14 cellular contexts compared by ENCODE assay signal in genomic region chr10:79284158-79284871, GRCh38.
DNase-seq lines count a peak whose midpoint lies in the region; ATAC-seq and TF ChIP-seq lines count a peak whose summit lies in the region.
"Had no signal": no experiment of that assay in that cellular context is flagged by ENCODE, and none has a peak within 500 bp of the region (broad histone marks: within the 10 kb centered on the region; RNA-seq: fewer than 3 reads in every experiment).

No MANE protein-coding gene starts in this region.

- H3K4me1 Mint-ChIP-seq in stimulated activated naive CD8-positive, alpha-beta T cell treated with anti-CD3 and anti-CD28 coated beads, Interleukin-15, Interleukin-2, amounts not matched to agents 100 ng/mL and 50 ng/mL, for 24 hours (ENCODE audit: low read depth): peaks cover 52% of the 10 kb centered on the region
- H3K4me1 Mint-ChIP-seq in stimulated activated naive CD8-positive, alpha-beta T cell treated with anti-CD3 and anti-CD28 coated beads, Interleukin-15, amount 100 ng/mL, for 72 hours: peaks cover 59% of the 10 kb centered on the region
- H3K4me1 Mint-ChIP-seq in T-helper 17 cell: peaks cover 41% of the 10 kb centered on the region
- H3K4me1 Mint-ChIP-seq in mesothelial cell of epicardium: peaks cover 29% of the 10 kb centered on the region

- no peak for TF ChIP-seq CTCF in mesothelial cell of epicardium (IDR thresholded peaks at IDR 0.05; ENCODE audit: unreplicated experiment)

- ATAC-seq in stimulated activated naive CD8-positive, alpha-beta T cell treated with anti-CD3 and anti-CD28 coated beads, Interleukin-15, amount 100 ng/mL, for 72 hours: no peak
- ATAC-seq in T-helper 17 cell (no peak), GM18858 (IDR thresholded peaks at IDR 0.05; ENCODE audit: unreplicated experiment) (no peak)

- H3K4me3 Mint-ChIP-seq in stimulated activated naive CD8-positive, alpha-beta T cell treated with anti-CD3 and anti-CD28 coated beads, Interleukin-15, Interleukin-2, amounts not matched to agents 100 ng/mL and 50 ng/mL, for 24 hours: no peak overlapping the region
- peak overlapping the region in 1 of 2 donors; percentile 76 for H3K4me3 Mint-ChIP-seq in stimulated activated naive CD8-positive, alpha-beta T cell treated with anti-CD3 and anti-CD28 coated beads, Interleukin-15, amount 100 ng/mL, for 72 hours
- H3K4me3 Mint-ChIP-seq in T-helper 17 cell: peak overlapping the region; percentile 5
- H3K4me3 Mint-ChIP-seq in mesothelial cell of epicardium: no peak overlapping the region

- no peaks in the 10 kb centered on the region for H3K27me3 Mint-ChIP-seq in stimulated activated naive CD8-positive, alpha-beta T cell treated with anti-CD3 and anti-CD28 coated beads, Interleukin-15, Interleukin-2, amounts not matched to agents 100 ng/mL and 50 ng/mL, for 24 hours
- H3K27me3 Mint-ChIP-seq in stimulated activated naive CD8-positive, alpha-beta T cell treated with anti-CD3 and anti-CD28 coated beads, Interleukin-15, amount 100 ng/mL, for 72 hours: no peaks in the 10 kb centered on the region
- H3K27me3 Mint-ChIP-seq in T-helper 17 cell: no peaks in the 10 kb centered on the region
- no peaks in the 10 kb centered on the region for H3K27me3 Mint-ChIP-seq in mesothelial cell of epicardium (ENCODE audit: low read depth)

- H3K36me3 Mint-ChIP-seq in stimulated activated naive CD8-positive, alpha-beta T cell treated with anti-CD3 and anti-CD28 coated beads, Interleukin-15, Interleukin-2, amounts not matched to agents 100 ng/mL and 50 ng/mL, for 24 hours (ENCODE audit: low read depth): peaks cover 27% of the 10 kb centered on the region
- H3K36me3 Mint-ChIP-seq in T-helper 17 cell (ENCODE audit: low read depth) (peaks cover 4% of the 10 kb centered on the region), mesothelial cell of epicardium (peaks cover 36% of the 10 kb centered on the region)

- H3K27ac Mint-ChIP-seq in stimulated activated naive CD8-positive, alpha-beta T cell treated with anti-CD3 and anti-CD28 coated beads, Interleukin-15, Interleukin-2, amounts not matched to agents 100 ng/mL and 50 ng/mL, for 24 hours: peak overlapping the region; percentile 2
- H3K27ac Mint-ChIP-seq in stimulated activated naive CD8-positive, alpha-beta T cell treated with anti-CD3 and anti-CD28 coated beads, Interleukin-15, amount 100 ng/mL, for 72 hours: no peak overlapping the region
- H3K27ac Mint-ChIP-seq in T-helper 17 cell: peak overlapping the region; percentile 90
- peak overlapping the region; percentile 67 for H3K27ac Mint-ChIP-seq in mesothelial cell of epicardium

- no peak for DNase-seq in stimulated activated naive CD8-positive, alpha-beta T cell treated with anti-CD3 and anti-CD28 coated beads, Interleukin-15, amount 100 ng/mL, for 72 hours
- DNase-seq in T-helper 17 cell: no peak
- DNase-seq in mesothelial cell of epicardium (ENCODE audit: low spot score in 2 of 2, unreplicated experiment in 2 of 2): no peak
- DNase-seq in SKM-1 treated with dmso at 0.1 percent for 144 hours (lab: John Stamatoyannopoulos, UW; ENCODE audit: unreplicated experiment): no peak
- DNase-seq in midbrain (lab: John Stamatoyannopoulos, UW): no peak
- DNase-seq in inferior parietal cortex (ENCODE audit: extremely low spot score): no peak
- DNase-seq: activated CD4-positive, CD25-positive, alpha-beta regulatory T cell; effector CD8-positive, alpha-beta T cell; mesendoderm; NCI-H1048; NCI-H226; testis had no signal

- no peaks in the 10 kb centered on the region for H3K9me3 ChIP-seq in T-helper 17 cell (ENCODE audit: control insufficient read depth, low read length, poor library complexity, severe bottlenecking)
- H3K9me3 ChIP-seq: testis had no signal

- no peaks in the 10 kb centered on the region for H3K9me3 Mint-ChIP-seq in stimulated activated naive CD8-positive, alpha-beta T cell treated with anti-CD3 and anti-CD28 coated beads, Interleukin-15, Interleukin-2, amounts not matched to agents 100 ng/mL and 50 ng/mL, for 24 hours
- no peaks in the 10 kb centered on the region for H3K9me3 Mint-ChIP-seq in stimulated activated naive CD8-positive, alpha-beta T cell treated with anti-CD3 and anti-CD28 coated beads, Interleukin-15, amount 100 ng/mL, for 72 hours
- no peaks in the 10 kb centered on the region for H3K9me3 Mint-ChIP-seq in mesothelial cell of epicardium

Comparison
In these comparisons a context has a peak if more than half of its experiments do, and no peak if none do; other contexts are left out.
1. H3K27ac Mint-ChIP-seq: peak in stimulated activated naive CD8-positive, alpha-beta T cell treated with anti-CD3 and anti-CD28 coated beads, Interleukin-15, Interleukin-2, amounts not matched to agents 100 ng/mL and 50 ng/mL, for 24 hours (single experiment), T-helper 17 cell (single experiment) and mesothelial cell of epicardium (single experiment); none in stimulated activated naive CD8-positive, alpha-beta T cell treated with anti-CD3 and anti-CD28 coated beads, Interleukin-15, amount 100 ng/mL, for 72 hours (0 of 2).